Comparison of ENCODE assay signal across 21 cellular contexts in genomic region chr14:80150301-80150700, GRCh38.
"Had no signal": no experiment of that assay in that cellular context is flagged by ENCODE, and none has a peak within 500 bp of the region (broad histone marks: within the 10 kb centered on the region; RNA-seq: fewer than 3 reads in every experiment).

No MANE protein-coding gene starts in this region.

- H3K36me3 ChIP-seq: right atrium auricular region, transverse colon had no signal

- H3K4me2 ChIP-seq: hepatocyte had no signal

- H3K9me3 Mint-ChIP-seq: endodermal cell had no signal

- H3K4me3 Mint-ChIP-seq: activated B cell treated with CpG ODN at 0.5 μM for 24 hours; activated CD8-positive, alpha-beta T cell treated with anti-CD3 and anti-CD28 coated beads, Interleukin-2, amount 10 ng/mL, durations not matched to agents 7 days and 5 days; activated naive CD8-positive, alpha-beta T cell; endodermal cell; natural killer cell treated with Interleukin-12 subunit alpha and Interleukin-12 subunit beta and Interleukin-15 and Interleukin-18, amount 100 ng/mL, for 72 hours had no signal

- H3K27me3 ChIP-seq: hepatocyte, right atrium auricular region, transverse colon had no signal

- ATAC-seq: activated CD8-positive, alpha-beta T cell treated with anti-CD3 and anti-CD28 coated beads, Interleukin-2, amount 10 ng/mL, durations not matched to agents 7 days and 5 days; natural killer cell treated with Interleukin-12 subunit alpha and Interleukin-12 subunit beta and Interleukin-15 and Interleukin-18, amount 100 ng/mL, for 72 hours had no signal

- H3K27ac ChIP-seq: hepatocyte, right atrium auricular region, skin epidermis, transverse colon had no signal

- H3K4me3 ChIP-seq: hepatocyte, right atrium auricular region, skin epidermis, transverse colon had no signal

- H3K36me3 Mint-ChIP-seq: activated naive CD8-positive, alpha-beta T cell; natural killer cell treated with Interleukin-12 subunit alpha and Interleukin-12 subunit beta and Interleukin-15 and Interleukin-18, amount 100 ng/mL, for 72 hours had no signal

- H3K27me3 Mint-ChIP-seq: activated B cell treated with CpG ODN at 0.5 μM for 24 hours; activated naive CD8-positive, alpha-beta T cell; natural killer cell treated with Interleukin-12 subunit alpha and Interleukin-12 subunit beta and Interleukin-15 and Interleukin-18, amount 100 ng/mL, for 72 hours had no signal

- H2AFZ ChIP-seq: hepatocyte had no signal

- DNase-seq: activated B cell treated with CpG ODN at 0.5 μM for 24 hours; activated CD4-positive, alpha-beta T cell treated with anti-CD3 and anti-CD28 coated beads for 48 hours; activated CD8-positive, alpha-beta memory T cell treated with anti-CD3 and anti-CD28 coated beads, Interleukin-2, amount 50 U/mL, for 4 hours; activated CD8-positive, alpha-beta T cell treated with anti-CD3 and anti-CD28 coated beads, Interleukin-2, amount 10 ng/mL, durations not matched to agents 7 days and 5 days; activated gamma-delta T cell treated with Interleukin-2 at 50 U/mL for 16 hours; activated T-cell treated with anti-CD3 and anti-CD28 coated beads, Interleukin-2, amount 50 U/mL, for 48 hours; amygdala; endodermal cell; kidney glomerular epithelial cell; nucleus accumbens; stimulated activated CD4-positive, alpha-beta T cell treated with anti-CD3 and anti-CD28 coated beads, Interleukin-15, amount 100 ng/mL, for 24 hours; stimulated activated CD4-positive, alpha-beta T cell treated with anti-CD3 and anti-CD28 coated beads, Interleukin-4, amount 100 ng/mL, for 1 hour; stimulated activated naive CD4-positive, alpha-beta T cell treated with Interleukin-2 at 50 U/mL for 16 hours; substantia nigra; T-helper 2 cell; transverse colon had no signal

- H3K4me1 Mint-ChIP-seq: activated B cell treated with CpG ODN at 0.5 μM for 24 hours, endodermal cell had no signal

- H3K27ac Mint-ChIP-seq: activated B cell treated with CpG ODN at 0.5 μM for 24 hours; activated CD8-positive, alpha-beta T cell treated with anti-CD3 and anti-CD28 coated beads, Interleukin-2, amount 10 ng/mL, durations not matched to agents 7 days and 5 days; activated naive CD8-positive, alpha-beta T cell; endodermal cell; natural killer cell treated with Interleukin-12 subunit alpha and Interleukin-12 subunit beta and Interleukin-15 and Interleukin-18, amount 100 ng/mL, for 72 hours had no signal

- H3K79me2 ChIP-seq: hepatocyte had no signal

- H3K4me1 ChIP-seq: right atrium auricular region, transverse colon had no signal

- H3K9me3 ChIP-seq: right atrium auricular region, transverse colon had no signal
